In genomic region chr16:11742536-11743307, GRCh38 we compare ENCODE assay signal across 1 cellular context.
TF ChIP-seq lines count a peak whose summit lies in the region.

A gene with protein sequence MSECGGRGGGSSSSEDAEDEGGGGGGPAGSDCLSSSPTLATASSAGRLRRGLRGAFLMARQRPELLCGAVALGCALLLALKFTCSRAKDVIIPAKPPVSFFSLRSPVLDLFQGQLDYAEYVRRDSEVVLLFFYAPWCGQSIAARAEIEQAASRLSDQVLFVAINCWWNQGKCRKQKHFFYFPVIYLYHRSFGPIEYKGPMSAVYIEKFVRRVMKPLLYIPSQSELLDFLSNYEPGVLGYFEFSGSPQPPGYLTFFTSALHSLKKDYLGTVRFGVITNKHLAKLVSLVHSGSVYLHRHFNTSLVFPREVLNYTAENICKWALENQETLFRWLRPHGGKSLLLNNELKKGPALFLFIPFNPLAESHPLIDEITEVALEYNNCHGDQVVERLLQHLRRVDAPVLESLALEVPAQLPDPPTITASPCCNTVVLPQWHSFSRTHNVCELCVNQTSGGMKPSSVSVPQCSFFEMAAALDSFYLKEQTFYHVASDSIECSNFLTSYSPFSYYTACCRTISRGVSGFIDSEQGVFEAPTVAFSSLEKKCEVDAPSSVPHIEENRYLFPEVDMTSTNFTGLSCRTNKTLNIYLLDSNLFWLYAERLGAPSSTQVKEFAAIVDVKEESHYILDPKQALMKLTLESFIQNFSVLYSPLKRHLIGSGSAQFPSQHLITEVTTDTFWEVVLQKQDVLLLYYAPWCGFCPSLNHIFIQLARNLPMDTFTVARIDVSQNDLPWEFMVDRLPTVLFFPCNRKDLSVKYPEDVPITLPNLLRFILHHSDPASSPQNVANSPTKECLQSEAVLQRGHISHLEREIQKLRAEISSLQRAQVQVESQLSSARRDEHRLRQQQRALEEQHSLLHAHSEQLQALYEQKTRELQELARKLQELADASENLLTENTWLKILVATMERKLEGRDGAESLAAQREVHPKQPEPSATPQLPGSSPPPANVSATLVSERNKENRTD (minus strand): TSS chr16:11742857. CDS start chr16:11742730, 127 bp downstream.

TF ChIP-seq in HEK293, 187 proteins besides CTCF, POLR2A, EP300 and RAD21 (continued from another document):
- TF ChIP-seq PRDM10 (tag by site-specific recombination; IDR thresholded peaks at IDR 0.05) (peak; percentile 57), ZSCAN30 (tag by site-specific recombination; IDR thresholded peaks at IDR 0.05) (0 out of 2 replicates have a peak, but pooled peaks have one; percentile 63), ZNF677 (tag by site-specific recombination; IDR thresholded peaks at IDR 0.05) (peak; percentile 24; the same call in 1 of the 2 replicates), ZIC2 (tag by site-specific recombination; IDR thresholded peaks at IDR 0.05) (0 out of 2 replicates have a peak, but pooled peaks have one; percentile 5), KLF9 (tag by site-specific recombination; IDR thresholded peaks at IDR 0.05; ENCODE audit: low read depth) (peak; percentile 99), ZFP37 (tag by site-specific recombination; IDR thresholded peaks at IDR 0.05) (no peak), ZNF629 (tag by site-specific recombination; IDR thresholded peaks at IDR 0.05) (peak; percentile 75), ZBTB11 (tag by site-specific recombination; conservative IDR thresholded peaks at IDR 0.05; ENCODE audit: low read depth) (0 out of 2 replicates have a peak, but pooled peaks have one; percentile 1), ZBTB17 (tag by site-specific recombination; IDR thresholded peaks at IDR 0.05) (peak; percentile 42; the same call in 1 of the 2 replicates), ZBTB26 (tag by site-specific recombination; optimal IDR thresholded peaks at IDR 0.05) (peak; percentile 86), ZNF174 (tag by site-specific recombination; IDR thresholded peaks at IDR 0.05) (no peak), ZNF350 (tag by site-specific recombination; IDR thresholded peaks at IDR 0.05) (no peak), KLF17 (tag by site-specific recombination; IDR thresholded peaks at IDR 0.05) (peak; percentile 40)
- TF ChIP-seq, protein P1, sequence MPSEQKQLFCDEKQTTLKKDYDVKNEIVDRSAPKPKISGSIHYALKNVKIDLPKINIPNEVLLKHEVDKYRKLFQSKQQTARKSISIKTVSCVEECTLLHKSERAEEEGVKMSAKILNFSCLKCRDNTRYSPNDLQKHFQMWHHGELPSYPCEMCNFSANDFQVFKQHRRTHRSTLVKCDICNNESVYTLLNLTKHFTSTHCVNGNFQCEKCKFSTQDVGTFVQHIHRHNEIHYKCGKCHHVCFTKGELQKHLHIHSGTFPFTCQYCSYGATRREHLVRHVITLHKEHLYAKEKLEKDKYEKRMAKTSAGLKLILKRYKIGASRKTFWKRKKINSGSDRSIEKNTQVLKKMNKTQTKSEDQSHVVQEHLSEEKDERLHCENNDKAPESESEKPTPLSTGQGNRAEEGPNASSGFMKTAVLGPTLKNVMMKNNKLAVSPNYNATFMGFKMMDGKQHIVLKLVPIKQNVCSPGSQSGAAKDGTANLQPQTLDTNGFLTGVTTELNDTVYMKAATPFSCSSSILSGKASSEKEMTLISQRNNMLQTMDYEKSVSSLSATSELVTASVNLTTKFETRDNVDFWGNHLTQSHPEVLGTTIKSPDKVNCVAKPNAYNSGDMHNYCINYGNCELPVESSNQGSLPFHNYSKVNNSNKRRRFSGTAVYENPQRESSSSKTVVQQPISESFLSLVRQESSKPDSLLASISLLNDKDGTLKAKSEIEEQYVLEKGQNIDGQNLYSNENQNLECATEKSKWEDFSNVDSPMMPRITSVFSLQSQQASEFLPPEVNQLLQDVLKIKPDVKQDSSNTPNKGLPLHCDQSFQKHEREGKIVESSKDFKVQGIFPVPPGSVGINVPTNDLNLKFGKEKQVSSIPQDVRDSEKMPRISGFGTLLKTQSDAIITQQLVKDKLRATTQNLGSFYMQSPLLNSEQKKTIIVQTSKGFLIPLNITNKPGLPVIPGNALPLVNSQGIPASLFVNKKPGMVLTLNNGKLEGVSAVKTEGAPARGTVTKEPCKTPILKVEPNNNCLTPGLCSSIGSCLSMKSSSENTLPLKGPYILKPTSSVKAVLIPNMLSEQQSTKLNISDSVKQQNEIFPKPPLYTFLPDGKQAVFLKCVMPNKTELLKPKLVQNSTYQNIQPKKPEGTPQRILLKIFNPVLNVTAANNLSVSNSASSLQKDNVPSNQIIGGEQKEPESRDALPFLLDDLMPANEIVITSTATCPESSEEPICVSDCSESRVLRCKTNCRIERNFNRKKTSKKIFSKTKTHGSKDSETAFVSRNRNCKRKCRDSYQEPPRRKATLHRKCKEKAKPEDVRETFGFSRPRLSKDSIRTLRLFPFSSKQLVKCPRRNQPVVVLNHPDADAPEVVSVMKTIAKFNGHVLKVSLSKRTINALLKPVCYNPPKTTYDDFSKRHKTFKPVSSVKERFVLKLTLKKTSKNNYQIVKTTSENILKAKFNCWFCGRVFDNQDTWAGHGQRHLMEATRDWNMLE (tag by site-specific recombination; conservative IDR thresholded peaks at IDR 0.05; ENCODE audit: low read depth) = peak; percentile 10; the same call in 1 of the 2 replicates
TF ChIP-seq in HEK293: peak in this region for 51.
